In the genomic region with DNA sequence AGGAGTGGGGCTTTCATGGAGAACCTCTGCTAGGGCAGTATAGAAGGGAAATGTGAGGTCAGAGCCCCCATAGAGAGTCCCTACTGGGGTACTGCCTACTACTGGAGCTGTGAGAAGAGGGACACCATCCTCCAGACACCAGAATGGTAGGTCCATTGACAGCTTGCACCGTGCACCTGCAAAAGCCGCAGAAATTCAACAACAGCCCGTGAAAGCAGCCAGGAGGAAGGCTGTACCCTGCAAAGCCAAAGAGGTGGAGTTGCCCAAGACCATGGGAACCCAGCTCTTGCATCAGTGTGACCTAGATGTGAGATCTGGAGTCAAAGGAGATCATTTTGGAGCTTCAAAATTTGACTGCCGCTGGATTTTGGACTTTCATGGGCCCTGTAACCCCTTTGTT, we compare ENCODE assay signal across 32 cellular contexts.
"Had no signal": no experiment of that assay in that cellular context is flagged by ENCODE, and none has a peak within 500 bp of the region (broad histone marks: within the 10 kb centered on the region; RNA-seq: fewer than 3 reads in every experiment).

No MANE protein-coding gene starts in this region.

- H3K27ac ChIP-seq: adrenal gland, ascending aorta, body of pancreas, brain microvascular endothelial cell, breast epithelium, cardiac muscle cell had no signal

- ATAC-seq: activated naive CD4-positive, alpha-beta T cell treated with anti-CD3 and anti-CD28 coated beads, Interleukin-2, amount 50 U/mL, for 72 hours; activated naive CD8-positive, alpha-beta T cell treated with anti-CD3 and anti-CD28 coated beads, Interleukin-2, amount 50 U/mL, for 24 hours; activated T-cell treated with anti-CD3 and anti-CD28 coated beads, Interleukin-2, amount 50 U/mL, for 4 hours; activated T-cell treated with anti-CD3 and anti-CD28 coated beads, Interleukin-2, amount 50 U/mL, for 72 hours; activated T-helper 17 cell treated with anti-CD3 and anti-CD28 coated beads, Interleukin-2, amount 50 U/mL, for 72 hours; body of pancreas had no signal

- H3K4me1 ChIP-seq: adrenal gland, body of pancreas, breast epithelium had no signal

- H3K36me3 ChIP-seq: adrenal gland, ascending aorta, brain microvascular endothelial cell, breast epithelium, cardiac muscle cell had no signal

- H3K4me3 ChIP-seq: adrenal gland, ascending aorta, body of pancreas, breast epithelium, cardiac muscle cell had no signal

- H3K9me3 ChIP-seq: adrenal gland, ascending aorta, body of pancreas, breast epithelium had no signal

- DNase-seq: activated effector memory CD4-positive, alpha-beta T cell treated with anti-CD3 and anti-CD28 coated beads, Interleukin-2, amount 50 U/mL, for 16 hours; activated effector memory CD4-positive, alpha-beta T cell treated with Interleukin-2 at 50 U/mL for 16 hours; activated gamma-delta T cell; activated gamma-delta T cell treated with Interleukin-2 at 50 U/mL for 16 hours; activated naive CD4-positive, alpha-beta T cell; activated naive CD4-positive, alpha-beta T cell treated with anti-CD3 and anti-CD28 coated beads for 36 hours; activated naive CD4-positive, alpha-beta T cell treated with anti-CD3 and anti-CD28 coated beads, Interleukin-2, amount 10 ng/mL, durations not matched to agents 7 days and 5 days; activated naive CD4-positive, alpha-beta T cell treated with anti-CD3 and anti-CD28 coated beads, Interleukin-2, amount 50 U/mL, for 16 hours; activated naive CD4-positive, alpha-beta T cell treated with Interleukin-2 at 50 U/mL for 16 hours; activated naive CD8-positive, alpha-beta T cell treated with anti-CD3 and anti-CD28 coated beads for 36 hours; activated naive CD8-positive, alpha-beta T cell treated with anti-CD3 and anti-CD28 coated beads, Interleukin-2, amount 10 ng/mL, durations not matched to agents 7 days and 5 days; activated naive CD8-positive, alpha-beta T cell treated with anti-CD3 and anti-CD28 coated beads, Interleukin-2, amount 50 U/mL, for 24 hours; activated T-cell treated with anti-CD3 and anti-CD28 coated beads, Interleukin-2, amount 50 U/mL, for 1 hour; activated T-cell treated with anti-CD3 and anti-CD28 coated beads, Interleukin-2, amount 50 U/mL, for 24 hours; activated T-cell treated with anti-CD3 and anti-CD28 coated beads, Interleukin-2, amount 50 U/mL, for 4 hours; activated T-cell treated with anti-CD3 and anti-CD28 coated beads, Interleukin-2, amount 50 U/mL, for 48 hours; activated T-cell treated with anti-CD3 and anti-CD28 coated beads, Interleukin-2, amount 50 U/mL, for 72 hours; adrenal gland; amniotic stem cell; amygdala; anterior cingulate cortex; aorta; body of pancreas; brain microvascular endothelial cell; caudate nucleus; central memory CD4-positive, alpha-beta T cell; cerebellar nuclear complex had no signal

- H3K27me3 ChIP-seq: adrenal gland, ascending aorta, body of pancreas, brain microvascular endothelial cell, breast epithelium, cardiac muscle cell had no signal
